Comparison of ENCODE assay signal across 1 cellular context in the genomic region with DNA sequence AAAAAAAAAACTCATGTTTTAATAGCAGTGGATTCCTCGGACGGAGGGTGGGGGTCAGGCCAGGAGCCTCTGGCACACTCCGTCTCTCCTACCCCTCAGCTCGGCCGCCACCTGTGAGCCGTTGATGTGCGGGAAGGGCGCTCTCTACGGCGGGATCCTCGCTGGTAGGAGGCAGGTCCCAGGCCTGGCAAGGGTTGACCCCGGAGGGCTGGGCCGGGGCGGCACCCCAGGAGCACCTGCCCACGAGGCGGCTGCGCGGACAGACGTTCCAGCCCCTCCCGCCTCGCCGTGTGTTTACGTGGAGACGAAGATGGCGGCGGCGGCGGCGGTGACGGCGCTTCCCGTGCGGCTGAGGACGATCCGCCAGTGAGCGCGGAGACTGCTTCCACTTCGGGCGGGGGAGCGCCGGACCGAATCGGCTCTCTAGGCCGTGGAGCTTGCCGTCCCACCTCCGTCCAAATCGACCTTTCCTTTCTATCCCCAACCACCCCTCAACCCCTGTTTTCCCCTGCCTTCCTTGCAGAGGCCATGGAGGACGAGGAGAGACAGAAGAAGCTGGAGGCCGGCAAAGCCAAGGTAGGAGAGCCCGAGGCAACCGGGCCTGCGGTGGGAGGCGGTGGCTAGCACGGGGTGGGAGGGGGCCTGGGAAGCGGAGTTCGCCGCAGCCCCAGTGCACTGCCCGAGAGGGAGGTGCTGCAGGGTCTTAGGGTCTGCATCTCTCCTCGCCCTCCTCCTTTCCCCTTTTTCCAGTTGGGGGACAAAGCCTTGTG.
TF ChIP-seq lines count a peak whose summit lies in the region.

AKAP9 (plus strand) TSS at position 291 of the 770 bp plus-strand sequence; CDS start at position 529, 238 bp downstream.

TF ChIP-seq in K562, 482 proteins besides CTCF, POLR2A, EP300 and RAD21 (continued from another document and continues in another):
- TF ChIP-seq, protein P1, sequence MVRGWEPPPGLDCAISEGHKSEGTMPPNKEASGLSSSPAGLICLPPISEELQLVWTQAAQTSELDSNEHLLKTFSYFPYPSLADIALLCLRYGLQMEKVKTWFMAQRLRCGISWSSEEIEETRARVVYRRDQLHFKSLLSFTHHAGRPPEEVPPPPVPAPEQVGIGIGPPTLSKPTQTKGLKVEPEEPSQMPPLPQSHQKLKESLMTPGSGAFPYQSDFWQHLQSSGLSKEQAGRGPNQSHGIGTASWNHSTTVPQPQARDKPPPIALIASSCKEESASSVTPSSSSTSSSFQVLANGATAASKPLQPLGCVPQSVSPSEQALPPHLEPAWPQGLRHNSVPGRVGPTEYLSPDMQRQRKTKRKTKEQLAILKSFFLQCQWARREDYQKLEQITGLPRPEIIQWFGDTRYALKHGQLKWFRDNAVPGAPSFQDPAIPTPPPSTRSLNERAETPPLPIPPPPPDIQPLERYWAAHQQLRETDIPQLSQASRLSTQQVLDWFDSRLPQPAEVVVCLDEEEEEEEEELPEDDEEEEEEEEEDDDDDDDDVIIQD (CRISPR knock-in tag; IDR thresholded peaks at IDR 0.05), result no peak
- TF ChIP-seq U2AF1 (optimal IDR thresholded peaks at IDR 0.05; ENCODE audit: low read depth, low read length), result peak; percentile 56
- TF ChIP-seq BRD4 (IDR thresholded peaks at IDR 0.05), result no peak; the same call in 1 of the 2 replicates
- TF ChIP-seq CCAR2 (IDR thresholded peaks at IDR 0.05; ENCODE audit: low read depth, low read length), result no peak
- TF ChIP-seq GATAD2B (IDR thresholded peaks at IDR 0.05; ENCODE audit: borderline replicate concordance), result no peak
- TF ChIP-seq ZNF175 (CRISPR knock-in tag; IDR thresholded peaks at IDR 0.05; ENCODE audit: low read depth), result no peak
- no peak for TF ChIP-seq SRSF3 (IDR thresholded peaks at IDR 0.05; ENCODE audit: insufficient read depth, low read length)
- no peak for TF ChIP-seq HNRNPUL1 (IDR thresholded peaks at IDR 0.05; ENCODE audit: low read length)
- TF ChIP-seq BCLAF1 (IDR thresholded peaks at IDR 0.05; ENCODE audit: borderline replicate concordance in 1 of 2, control insufficient read depth in 1 of 2, low read depth in 2 of 2, low read length in 1 of 2), result no peak
- TF ChIP-seq ZNF253 (CRISPR knock-in tag; conservative IDR thresholded peaks at IDR 0.05), result no peak
- no peak for TF ChIP-seq TSC22D4 (tag; IDR thresholded peaks at IDR 0.05)
- TF ChIP-seq KLF13 (tag; IDR thresholded peaks at IDR 0.05; ENCODE audit: borderline replicate concordance, low read depth), result no peak
- peak in 1 of 2 experiments; percentile 86 for TF ChIP-seq TBL1XR1 (IDR thresholded peaks at IDR 0.05; ENCODE audit: low read length in 2 of 2)
- peak; percentile 95 for TF ChIP-seq EP400 (IDR thresholded peaks at IDR 0.05)
- TF ChIP-seq POLR2AphosphoS2 (IDR thresholded peaks at IDR 0.05; ENCODE audit: low read length), result no peak
- peak; percentile 70 for TF ChIP-seq SMAD4 (CRISPR knock-in tag; conservative IDR thresholded peaks at IDR 0.05)
- TF ChIP-seq, protein P2, sequence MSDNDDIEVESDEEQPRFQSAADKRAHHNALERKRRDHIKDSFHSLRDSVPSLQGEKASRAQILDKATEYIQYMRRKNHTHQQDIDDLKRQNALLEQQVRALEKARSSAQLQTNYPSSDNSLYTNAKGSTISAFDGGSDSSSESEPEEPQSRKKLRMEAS (CRISPR knock-in tag; IDR thresholded peaks at IDR 0.05), result peak; percentile 85
- TF ChIP-seq, protein P3, sequence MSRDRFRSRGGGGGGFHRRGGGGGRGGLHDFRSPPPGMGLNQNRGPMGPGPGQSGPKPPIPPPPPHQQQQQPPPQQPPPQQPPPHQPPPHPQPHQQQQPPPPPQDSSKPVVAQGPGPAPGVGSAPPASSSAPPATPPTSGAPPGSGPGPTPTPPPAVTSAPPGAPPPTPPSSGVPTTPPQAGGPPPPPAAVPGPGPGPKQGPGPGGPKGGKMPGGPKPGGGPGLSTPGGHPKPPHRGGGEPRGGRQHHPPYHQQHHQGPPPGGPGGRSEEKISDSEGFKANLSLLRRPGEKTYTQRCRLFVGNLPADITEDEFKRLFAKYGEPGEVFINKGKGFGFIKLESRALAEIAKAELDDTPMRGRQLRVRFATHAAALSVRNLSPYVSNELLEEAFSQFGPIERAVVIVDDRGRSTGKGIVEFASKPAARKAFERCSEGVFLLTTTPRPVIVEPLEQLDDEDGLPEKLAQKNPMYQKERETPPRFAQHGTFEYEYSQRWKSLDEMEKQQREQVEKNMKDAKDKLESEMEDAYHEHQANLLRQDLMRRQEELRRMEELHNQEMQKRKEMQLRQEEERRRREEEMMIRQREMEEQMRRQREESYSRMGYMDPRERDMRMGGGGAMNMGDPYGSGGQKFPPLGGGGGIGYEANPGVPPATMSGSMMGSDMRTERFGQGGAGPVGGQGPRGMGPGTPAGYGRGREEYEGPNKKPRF (IDR thresholded peaks at IDR 0.05; ENCODE audit: low read depth, low read length), result no peak
- TF ChIP-seq ZBTB40 (IDR thresholded peaks at IDR 0.05), result 0 out of 2 replicates have a peak, but pooled peaks have one; percentile 12
- no peak for TF ChIP-seq ZBTB40 (CRISPR knock-in tag; IDR thresholded peaks at IDR 0.05)
- no peak for TF ChIP-seq NUFIP1 (IDR thresholded peaks at IDR 0.05; ENCODE audit: partially characterized antibody)
- TF ChIP-seq, protein P4, sequence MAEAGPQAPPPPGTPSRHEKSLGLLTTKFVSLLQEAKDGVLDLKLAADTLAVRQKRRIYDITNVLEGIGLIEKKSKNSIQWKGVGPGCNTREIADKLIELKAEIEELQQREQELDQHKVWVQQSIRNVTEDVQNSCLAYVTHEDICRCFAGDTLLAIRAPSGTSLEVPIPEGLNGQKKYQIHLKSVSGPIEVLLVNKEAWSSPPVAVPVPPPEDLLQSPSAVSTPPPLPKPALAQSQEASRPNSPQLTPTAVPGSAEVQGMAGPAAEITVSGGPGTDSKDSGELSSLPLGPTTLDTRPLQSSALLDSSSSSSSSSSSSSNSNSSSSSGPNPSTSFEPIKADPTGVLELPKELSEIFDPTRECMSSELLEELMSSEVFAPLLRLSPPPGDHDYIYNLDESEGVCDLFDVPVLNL (CRISPR knock-in tag; IDR thresholded peaks at IDR 0.05; ENCODE audit: low read depth), result 0 out of 2 replicates have a peak, but pooled peaks have one; percentile 30
- TF ChIP-seq, protein P5, sequence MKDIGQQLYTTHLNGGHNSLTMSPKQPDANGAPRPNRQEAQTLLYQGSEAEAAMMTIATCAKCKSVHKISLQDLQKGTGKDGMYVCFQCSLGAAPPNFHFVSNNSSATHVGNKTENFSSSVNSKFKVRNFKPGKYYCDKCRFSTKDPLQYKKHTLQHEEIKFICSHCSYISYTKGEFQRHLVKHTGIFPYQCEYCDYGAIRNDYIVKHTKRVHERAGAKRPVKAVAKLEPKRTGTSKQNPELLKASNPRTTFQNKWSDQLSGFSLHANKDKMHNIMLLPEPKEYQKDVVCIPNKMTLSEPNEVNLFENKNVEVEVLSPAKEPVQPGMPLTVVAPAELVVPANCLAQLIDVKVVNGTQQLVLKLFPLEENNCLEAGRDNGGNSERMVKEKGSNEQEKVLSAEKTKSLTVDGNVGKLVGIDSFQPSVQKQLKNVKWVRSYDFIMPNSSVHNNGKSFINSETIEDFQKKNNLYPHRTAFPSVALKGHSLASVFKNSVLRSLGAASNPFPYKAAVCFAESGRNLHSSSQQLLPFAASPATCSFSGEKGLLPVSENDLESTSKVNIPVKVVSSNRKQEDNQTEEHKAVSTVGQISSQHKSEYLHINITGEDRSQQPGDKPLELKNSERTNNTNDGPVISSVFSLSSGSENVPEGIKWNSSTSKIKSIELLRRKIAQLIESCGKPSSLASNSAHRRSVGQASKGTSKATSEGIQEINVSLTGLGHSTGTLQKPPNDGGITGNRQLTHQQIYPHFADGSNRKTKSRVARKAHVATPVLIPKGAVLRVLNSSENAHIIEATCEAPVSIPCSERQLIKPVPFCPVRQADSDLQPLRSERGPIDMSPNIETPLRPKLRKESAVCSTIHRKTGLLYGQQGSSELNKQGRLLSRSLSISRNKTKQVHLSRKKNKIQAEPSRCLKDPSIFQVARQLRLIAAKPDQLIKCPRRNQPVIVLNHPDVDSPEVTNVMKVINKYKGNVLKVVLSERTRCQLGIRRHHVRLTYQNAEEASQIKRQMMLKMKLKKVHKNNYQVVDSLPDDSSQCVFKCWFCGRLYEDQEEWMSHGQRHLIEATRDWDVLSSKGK (CRISPR knock-in tag; IDR thresholded peaks at IDR 0.05), result no peak
- no peak for TF ChIP-seq SNRNP70 (optimal IDR thresholded peaks at IDR 0.05; ENCODE audit: low read depth, low read length)
- TF ChIP-seq SAFB (IDR thresholded peaks at IDR 0.05; ENCODE audit: borderline replicate concordance, low read depth, low read length), result peak; percentile 48; the same call in 1 of the 2 replicates
- TF ChIP-seq RUNX1 (IDR thresholded peaks at IDR 0.05; ENCODE audit: low read depth), result no peak
- no peak for TF ChIP-seq ETV1 (tag; conservative IDR thresholded peaks at IDR 0.05; ENCODE audit: low read depth)
- TF ChIP-seq HDAC3 (IDR thresholded peaks at IDR 0.05; ENCODE audit: borderline replicate concordance, partially characterized antibody), result no peak
- TF ChIP-seq POLR2B (IDR thresholded peaks at IDR 0.05; ENCODE audit: low read depth, partially characterized antibody), result peak; percentile 91
- TF ChIP-seq KAT2B (IDR thresholded peaks at IDR 0.05; ENCODE audit: low read depth, low read length), result no peak
- TF ChIP-seq ZNF133 (CRISPR knock-in tag; IDR thresholded peaks at IDR 0.05), result no peak
- no peak for TF ChIP-seq ZNF778 (CRISPR knock-in tag; IDR thresholded peaks at IDR 0.05)
